In the genomic region with DNA sequence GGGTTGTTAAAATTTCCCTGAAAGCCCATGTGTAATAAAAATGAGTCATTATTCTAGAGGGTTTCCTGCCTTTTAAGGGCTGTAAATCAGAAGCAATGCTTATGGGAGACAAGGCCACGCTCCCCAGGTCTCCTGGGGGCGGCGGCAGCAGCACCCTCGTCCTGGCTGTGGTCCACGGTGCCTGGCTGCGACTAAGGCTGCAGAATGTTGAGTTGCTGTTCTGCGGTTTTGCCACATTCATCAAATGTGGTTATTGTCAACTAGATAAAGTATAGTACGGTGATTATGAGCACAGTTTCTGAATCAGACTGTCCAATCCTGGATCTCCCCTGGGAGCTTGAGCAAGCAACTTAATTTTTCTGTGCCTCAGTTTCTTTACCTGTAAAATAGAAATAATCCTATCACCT, we compare ENCODE assay signal across 2 cellular contexts.
TF ChIP-seq lines count a peak whose summit lies in the region.

No MANE protein-coding gene starts in this region.

TF ChIP-seq in K562, 482 proteins besides CTCF, POLR2A, EP300 and RAD21 (continues in another document):
- TF ChIP-seq CBX2 (IDR thresholded peaks at IDR 0.05; ENCODE audit: insufficient read depth, low read length, poor library complexity, severe bottlenecking), result no peak
- TF ChIP-seq, protein P1, sequence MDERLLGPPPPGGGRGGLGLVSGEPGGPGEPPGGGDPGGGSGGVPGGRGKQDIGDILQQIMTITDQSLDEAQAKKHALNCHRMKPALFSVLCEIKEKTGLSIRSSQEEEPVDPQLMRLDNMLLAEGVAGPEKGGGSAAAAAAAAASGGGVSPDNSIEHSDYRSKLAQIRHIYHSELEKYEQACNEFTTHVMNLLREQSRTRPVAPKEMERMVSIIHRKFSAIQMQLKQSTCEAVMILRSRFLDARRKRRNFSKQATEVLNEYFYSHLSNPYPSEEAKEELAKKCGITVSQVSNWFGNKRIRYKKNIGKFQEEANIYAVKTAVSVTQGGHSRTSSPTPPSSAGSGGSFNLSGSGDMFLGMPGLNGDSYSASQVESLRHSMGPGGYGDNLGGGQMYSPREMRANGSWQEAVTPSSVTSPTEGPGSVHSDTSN (CRISPR knock-in tag; IDR thresholded peaks at IDR 0.05; ENCODE audit: low read depth), result no peak
- TF ChIP-seq, protein P1 (tag; conservative IDR thresholded peaks at IDR 0.05; ENCODE audit: low read depth), result peak; percentile 49
- TF ChIP-seq TRIM28 (IDR thresholded peaks at IDR 0.05), result no peak
- TF ChIP-seq HMGN3 (IDR thresholded peaks at IDR 0.05; ENCODE audit: borderline replicate concordance, extremely low read depth, insufficient read length, low read depth, low read length), result peak; percentile 40
- TF ChIP-seq CBX5 (IDR thresholded peaks at IDR 0.05; ENCODE audit: borderline replicate concordance, low read depth), result no peak
- TF ChIP-seq ZNF3 (CRISPR knock-in tag; IDR thresholded peaks at IDR 0.05), result no peak
- TF ChIP-seq, protein P2, sequence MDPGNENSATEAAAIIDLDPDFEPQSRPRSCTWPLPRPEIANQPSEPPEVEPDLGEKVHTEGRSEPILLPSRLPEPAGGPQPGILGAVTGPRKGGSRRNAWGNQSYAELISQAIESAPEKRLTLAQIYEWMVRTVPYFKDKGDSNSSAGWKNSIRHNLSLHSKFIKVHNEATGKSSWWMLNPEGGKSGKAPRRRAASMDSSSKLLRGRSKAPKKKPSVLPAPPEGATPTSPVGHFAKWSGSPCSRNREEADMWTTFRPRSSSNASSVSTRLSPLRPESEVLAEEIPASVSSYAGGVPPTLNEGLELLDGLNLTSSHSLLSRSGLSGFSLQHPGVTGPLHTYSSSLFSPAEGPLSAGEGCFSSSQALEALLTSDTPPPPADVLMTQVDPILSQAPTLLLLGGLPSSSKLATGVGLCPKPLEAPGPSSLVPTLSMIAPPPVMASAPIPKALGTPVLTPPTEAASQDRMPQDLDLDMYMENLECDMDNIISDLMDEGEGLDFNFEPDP (CRISPR knock-in tag; IDR thresholded peaks at IDR 0.05), result no peak
- TF ChIP-seq CBFA2T3 (IDR thresholded peaks at IDR 0.05), result peak; percentile 48
- TF ChIP-seq, protein P3, sequence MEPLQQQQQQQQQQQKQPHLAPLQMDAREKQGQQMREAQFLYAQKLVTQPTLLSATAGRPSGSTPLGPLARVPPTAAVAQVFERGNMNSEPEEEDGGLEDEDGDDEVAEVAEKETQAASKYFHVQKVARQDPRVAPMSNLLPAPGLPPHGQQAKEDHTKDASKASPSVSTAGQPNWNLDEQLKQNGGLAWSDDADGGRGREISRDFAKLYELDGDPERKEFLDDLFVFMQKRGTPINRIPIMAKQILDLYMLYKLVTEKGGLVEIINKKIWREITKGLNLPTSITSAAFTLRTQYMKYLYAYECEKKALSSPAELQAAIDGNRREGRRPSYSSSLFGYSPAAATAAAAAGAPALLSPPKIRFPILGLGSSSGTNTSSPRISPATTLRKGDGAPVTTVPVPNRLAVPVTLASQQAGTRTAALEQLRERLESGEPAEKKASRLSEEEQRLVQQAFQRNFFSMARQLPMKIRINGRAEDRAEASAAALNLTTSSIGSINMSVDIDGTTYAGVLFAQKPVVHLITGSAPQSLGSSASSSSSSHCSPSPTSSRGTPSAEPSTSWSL (CRISPR knock-in tag; IDR thresholded peaks at IDR 0.05; ENCODE audit: borderline replicate concordance), result no peak
- TF ChIP-seq, protein P4, sequence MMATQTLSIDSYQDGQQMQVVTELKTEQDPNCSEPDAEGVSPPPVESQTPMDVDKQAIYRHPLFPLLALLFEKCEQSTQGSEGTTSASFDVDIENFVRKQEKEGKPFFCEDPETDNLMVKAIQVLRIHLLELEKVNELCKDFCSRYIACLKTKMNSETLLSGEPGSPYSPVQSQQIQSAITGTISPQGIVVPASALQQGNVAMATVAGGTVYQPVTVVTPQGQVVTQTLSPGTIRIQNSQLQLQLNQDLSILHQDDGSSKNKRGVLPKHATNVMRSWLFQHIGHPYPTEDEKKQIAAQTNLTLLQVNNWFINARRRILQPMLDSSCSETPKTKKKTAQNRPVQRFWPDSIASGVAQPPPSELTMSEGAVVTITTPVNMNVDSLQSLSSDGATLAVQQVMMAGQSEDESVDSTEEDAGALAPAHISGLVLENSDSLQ (IDR thresholded peaks at IDR 0.05), result peak; percentile 30
- TF ChIP-seq PTBP1 (IDR thresholded peaks at IDR 0.05; ENCODE audit: low read depth, low read length), result no peak
- 0 out of 2 replicates have a peak, but pooled peaks have one; percentile 31 for TF ChIP-seq FOSL1 (tag; conservative IDR thresholded peaks at IDR 0.05)
- TF ChIP-seq, protein P5, sequence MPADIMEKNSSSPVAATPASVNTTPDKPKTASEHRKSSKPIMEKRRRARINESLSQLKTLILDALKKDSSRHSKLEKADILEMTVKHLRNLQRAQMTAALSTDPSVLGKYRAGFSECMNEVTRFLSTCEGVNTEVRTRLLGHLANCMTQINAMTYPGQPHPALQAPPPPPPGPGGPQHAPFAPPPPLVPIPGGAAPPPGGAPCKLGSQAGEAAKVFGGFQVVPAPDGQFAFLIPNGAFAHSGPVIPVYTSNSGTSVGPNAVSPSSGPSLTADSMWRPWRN (IDR thresholded peaks at IDR 0.05; ENCODE audit: low read depth), result 0 out of 2 replicates have a peak, but pooled peaks have one; percentile 52
- TF ChIP-seq ESRRA (IDR thresholded peaks at IDR 0.05; ENCODE audit: borderline replicate concordance, low read depth), result peak; percentile 82; the same call in 1 of the 2 replicates
- TF ChIP-seq, protein P6, sequence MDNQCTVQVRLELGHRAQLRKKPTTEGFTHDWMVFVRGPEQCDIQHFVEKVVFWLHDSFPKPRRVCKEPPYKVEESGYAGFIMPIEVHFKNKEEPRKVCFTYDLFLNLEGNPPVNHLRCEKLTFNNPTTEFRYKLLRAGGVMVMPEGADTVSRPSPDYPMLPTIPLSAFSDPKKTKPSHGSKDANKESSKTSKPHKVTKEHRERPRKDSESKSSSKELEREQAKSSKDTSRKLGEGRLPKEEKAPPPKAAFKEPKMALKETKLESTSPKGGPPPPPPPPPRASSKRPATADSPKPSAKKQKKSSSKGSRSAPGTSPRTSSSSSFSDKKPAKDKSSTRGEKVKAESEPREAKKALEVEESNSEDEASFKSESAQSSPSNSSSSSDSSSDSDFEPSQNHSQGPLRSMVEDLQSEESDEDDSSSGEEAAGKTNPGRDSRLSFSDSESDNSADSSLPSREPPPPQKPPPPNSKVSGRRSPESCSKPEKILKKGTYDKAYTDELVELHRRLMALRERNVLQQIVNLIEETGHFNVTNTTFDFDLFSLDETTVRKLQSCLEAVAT (IDR thresholded peaks at IDR 0.05), result peak in 1 of 2 experiments; percentile 49; a peak in 1 of 4 replicates
- TF ChIP-seq HDAC1 (IDR thresholded peaks at IDR 0.05), result peak in 1 of 2 experiments; percentile 22; a peak in 1 of 4 replicates
- no peak for TF ChIP-seq ZNF217 (CRISPR knock-in tag; IDR thresholded peaks at IDR 0.05)
- TF ChIP-seq CHD4 (IDR thresholded peaks at IDR 0.05; ENCODE audit: insufficient read depth, insufficient replicate concordance, low read depth, low read length, poor library complexity, severe bottlenecking), result no peak

TF ChIP-seq in HepG2, 621 proteins besides CTCF, POLR2A, EP300 and RAD21:
- TF ChIP-seq, protein P7, sequence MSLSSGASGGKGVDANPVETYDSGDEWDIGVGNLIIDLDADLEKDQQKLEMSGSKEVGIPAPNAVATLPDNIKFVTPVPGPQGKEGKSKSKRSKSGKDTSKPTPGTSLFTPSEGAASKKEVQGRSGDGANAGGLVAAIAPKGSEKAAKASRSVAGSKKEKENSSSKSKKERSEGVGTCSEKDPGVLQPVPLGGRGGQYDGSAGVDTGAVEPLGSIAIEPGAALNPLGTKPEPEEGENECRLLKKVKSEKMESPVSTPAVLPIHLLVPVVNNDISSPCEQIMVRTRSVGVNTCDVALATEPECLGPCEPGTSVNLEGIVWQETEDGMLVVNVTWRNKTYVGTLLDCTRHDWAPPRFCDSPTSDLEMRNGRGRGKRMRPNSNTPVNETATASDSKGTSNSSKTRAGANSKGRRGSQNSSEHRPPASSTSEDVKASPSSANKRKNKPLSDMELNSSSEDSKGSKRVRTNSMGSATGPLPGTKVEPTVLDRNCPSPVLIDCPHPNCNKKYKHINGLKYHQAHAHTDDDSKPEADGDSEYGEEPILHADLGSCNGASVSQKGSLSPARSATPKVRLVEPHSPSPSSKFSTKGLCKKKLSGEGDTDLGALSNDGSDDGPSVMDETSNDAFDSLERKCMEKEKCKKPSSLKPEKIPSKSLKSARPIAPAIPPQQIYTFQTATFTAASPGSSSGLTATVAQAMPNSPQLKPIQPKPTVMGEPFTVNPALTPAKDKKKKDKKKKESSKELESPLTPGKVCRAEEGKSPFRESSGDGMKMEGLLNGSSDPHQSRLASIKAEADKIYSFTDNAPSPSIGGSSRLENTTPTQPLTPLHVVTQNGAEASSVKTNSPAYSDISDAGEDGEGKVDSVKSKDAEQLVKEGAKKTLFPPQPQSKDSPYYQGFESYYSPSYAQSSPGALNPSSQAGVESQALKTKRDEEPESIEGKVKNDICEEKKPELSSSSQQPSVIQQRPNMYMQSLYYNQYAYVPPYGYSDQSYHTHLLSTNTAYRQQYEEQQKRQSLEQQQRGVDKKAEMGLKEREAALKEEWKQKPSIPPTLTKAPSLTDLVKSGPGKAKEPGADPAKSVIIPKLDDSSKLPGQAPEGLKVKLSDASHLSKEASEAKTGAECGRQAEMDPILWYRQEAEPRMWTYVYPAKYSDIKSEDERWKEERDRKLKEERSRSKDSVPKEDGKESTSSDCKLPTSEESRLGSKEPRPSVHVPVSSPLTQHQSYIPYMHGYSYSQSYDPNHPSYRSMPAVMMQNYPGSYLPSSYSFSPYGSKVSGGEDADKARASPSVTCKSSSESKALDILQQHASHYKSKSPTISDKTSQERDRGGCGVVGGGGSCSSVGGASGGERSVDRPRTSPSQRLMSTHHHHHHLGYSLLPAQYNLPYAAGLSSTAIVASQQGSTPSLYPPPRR (CRISPR knock-in tag; IDR thresholded peaks at IDR 0.05; ENCODE audit: borderline replicate concordance), result no peak
- TF ChIP-seq ZNF10 (CRISPR knock-in tag; IDR thresholded peaks at IDR 0.05; ENCODE audit: borderline replicate concordance, low read depth), result no peak
- TF ChIP-seq, protein P8, sequence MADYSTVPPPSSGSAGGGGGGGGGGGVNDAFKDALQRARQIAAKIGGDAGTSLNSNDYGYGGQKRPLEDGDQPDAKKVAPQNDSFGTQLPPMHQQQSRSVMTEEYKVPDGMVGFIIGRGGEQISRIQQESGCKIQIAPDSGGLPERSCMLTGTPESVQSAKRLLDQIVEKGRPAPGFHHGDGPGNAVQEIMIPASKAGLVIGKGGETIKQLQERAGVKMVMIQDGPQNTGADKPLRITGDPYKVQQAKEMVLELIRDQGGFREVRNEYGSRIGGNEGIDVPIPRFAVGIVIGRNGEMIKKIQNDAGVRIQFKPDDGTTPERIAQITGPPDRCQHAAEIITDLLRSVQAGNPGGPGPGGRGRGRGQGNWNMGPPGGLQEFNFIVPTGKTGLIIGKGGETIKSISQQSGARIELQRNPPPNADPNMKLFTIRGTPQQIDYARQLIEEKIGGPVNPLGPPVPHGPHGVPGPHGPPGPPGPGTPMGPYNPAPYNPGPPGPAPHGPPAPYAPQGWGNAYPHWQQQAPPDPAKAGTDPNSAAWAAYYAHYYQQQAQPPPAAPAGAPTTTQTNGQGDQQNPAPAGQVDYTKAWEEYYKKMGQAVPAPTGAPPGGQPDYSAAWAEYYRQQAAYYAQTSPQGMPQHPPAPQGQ (CRISPR knock-in tag; IDR thresholded peaks at IDR 0.05; ENCODE audit: borderline replicate concordance), result no peak
- TF ChIP-seq, protein P9, sequence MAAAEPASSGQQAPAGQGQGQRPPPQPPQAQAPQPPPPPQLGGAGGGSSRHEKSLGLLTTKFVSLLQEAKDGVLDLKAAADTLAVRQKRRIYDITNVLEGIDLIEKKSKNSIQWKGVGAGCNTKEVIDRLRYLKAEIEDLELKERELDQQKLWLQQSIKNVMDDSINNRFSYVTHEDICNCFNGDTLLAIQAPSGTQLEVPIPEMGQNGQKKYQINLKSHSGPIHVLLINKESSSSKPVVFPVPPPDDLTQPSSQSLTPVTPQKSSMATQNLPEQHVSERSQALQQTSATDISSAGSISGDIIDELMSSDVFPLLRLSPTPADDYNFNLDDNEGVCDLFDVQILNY (CRISPR knock-in tag; conservative IDR thresholded peaks at IDR 0.05), result no peak
- TF ChIP-seq, protein P10, sequence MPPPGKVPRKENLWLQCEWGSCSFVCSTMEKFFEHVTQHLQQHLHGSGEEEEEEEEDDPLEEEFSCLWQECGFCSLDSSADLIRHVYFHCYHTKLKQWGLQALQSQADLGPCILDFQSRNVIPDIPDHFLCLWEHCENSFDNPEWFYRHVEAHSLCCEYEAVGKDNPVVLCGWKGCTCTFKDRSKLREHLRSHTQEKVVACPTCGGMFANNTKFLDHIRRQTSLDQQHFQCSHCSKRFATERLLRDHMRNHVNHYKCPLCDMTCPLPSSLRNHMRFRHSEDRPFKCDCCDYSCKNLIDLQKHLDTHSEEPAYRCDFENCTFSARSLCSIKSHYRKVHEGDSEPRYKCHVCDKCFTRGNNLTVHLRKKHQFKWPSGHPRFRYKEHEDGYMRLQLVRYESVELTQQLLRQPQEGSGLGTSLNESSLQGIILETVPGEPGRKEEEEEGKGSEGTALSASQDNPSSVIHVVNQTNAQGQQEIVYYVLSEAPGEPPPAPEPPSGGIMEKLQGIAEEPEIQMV (CRISPR knock-in tag; IDR thresholded peaks at IDR 0.05; ENCODE audit: low read depth), result no peak
- TF ChIP-seq FOXA1 (IDR thresholded peaks at IDR 0.05), result no peak
- TF ChIP-seq FOXA1 (CRISPR knock-in tag; IDR thresholded peaks at IDR 0.05), result no peak
- TF ChIP-seq ZNF451 (CRISPR knock-in tag; IDR thresholded peaks at IDR 0.05), result no peak
- TF ChIP-seq SP4 (CRISPR knock-in tag; IDR thresholded peaks at IDR 0.05), result no peak
- TF ChIP-seq PTBP1 (IDR thresholded peaks at IDR 0.05; ENCODE audit: low read depth, low read length, poor library complexity, severe bottlenecking), result no peak
